Comparison of ENCODE assay signal across 7 cellular contexts in the genomic region with DNA sequence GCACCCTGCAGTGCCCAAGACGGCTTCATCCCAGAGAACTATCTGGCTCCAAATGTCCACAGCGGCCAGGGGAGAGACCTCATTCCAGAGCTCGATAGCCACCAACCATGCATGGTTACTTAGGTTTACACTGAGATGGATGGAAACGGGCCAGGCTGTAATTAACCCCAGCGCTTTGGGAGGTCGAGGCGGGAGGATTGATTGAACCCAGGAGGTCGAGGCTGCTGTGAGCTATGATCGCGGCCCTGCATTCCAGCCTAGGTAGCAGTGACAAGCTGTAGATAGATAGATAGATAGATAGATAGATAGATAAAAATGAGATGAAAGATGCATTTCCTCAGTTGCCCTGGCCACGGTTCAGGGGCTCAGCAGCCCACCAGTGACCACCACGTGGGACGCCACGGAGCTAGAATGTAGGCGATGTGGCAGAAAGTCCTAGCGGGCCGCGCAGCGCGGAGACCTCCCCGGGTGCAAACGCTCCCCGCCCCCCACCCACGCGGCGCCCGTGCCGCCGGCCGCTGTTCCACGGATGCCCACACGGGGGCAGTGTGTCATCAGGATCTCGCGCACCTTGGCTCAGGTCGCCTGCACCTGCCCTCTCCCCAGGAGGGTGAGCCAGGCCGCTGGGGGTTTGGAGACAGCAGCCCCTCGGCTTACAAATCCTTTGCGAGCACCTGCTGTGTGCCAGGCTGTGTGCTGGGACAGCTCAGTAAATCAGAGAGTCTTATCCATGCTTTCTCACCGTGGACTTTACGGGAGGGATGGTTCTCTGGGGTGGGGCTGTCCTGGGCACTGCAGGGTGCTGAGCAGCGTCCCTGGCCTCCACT. TPM values are rescaled to one million over a fixed set of nuclear protein-coding genes. Genes with fewer than 3 reads are reported as not detected.
DNase-seq lines count a peak whose midpoint lies in the region; ATAC-seq, FAIRE-seq and TF ChIP-seq lines count a peak whose summit lies in the region.

No MANE protein-coding gene starts in this region.

- H3K36me3 Mint-ChIP-seq in activated CD8-positive, alpha-beta memory T cell treated with anti-CD3 and anti-CD28 coated beads, Interleukin-2, amount 10 ng/mL, durations not matched to agents 7 days and 5 days: no peaks in the 10 kb centered on the region

- H3K36me3 ChIP-seq in tibial artery: no peaks in the 10 kb centered on the region

- CTCF ChIA-PET in activated CD8-positive, alpha-beta memory T cell treated with anti-CD3 and anti-CD28 coated beads, Interleukin-2, amount 10 ng/mL, durations not matched to agents 7 days and 5 days (lab: Charles Lee): interaction anchor here (0.7 to 5.6 kb wide), 20 partner anchors 13 to 188 kb away, joined by 3 to 54 read pairs (median 4); no protein-coding TSS in a partner anchor

- H3K4me1 Mint-ChIP-seq in activated CD8-positive, alpha-beta memory T cell treated with anti-CD3 and anti-CD28 coated beads, Interleukin-2, amount 10 ng/mL, durations not matched to agents 7 days and 5 days: peaks cover 3% of the 10 kb centered on the region

- H3K4me3 ChIP-seq in tibial artery: no peak overlapping the region

- H3K27ac ChIP-seq in tibial artery: no peak overlapping the region

- TF ChIP-seq POLR2A in GM12892 (IDR thresholded peaks at IDR 0.05; ENCODE audit: low read depth, low read length): no peak

- H3K4me1 ChIP-seq in tibial artery: peaks cover 0 to 20% (median 11%) of the 10 kb centered on the region in 4 donors

- H3K27me3 Mint-ChIP-seq in activated CD8-positive, alpha-beta memory T cell treated with anti-CD3 and anti-CD28 coated beads, Interleukin-2, amount 10 ng/mL, durations not matched to agents 7 days and 5 days: no peaks in the 10 kb centered on the region

- peak; percentile 80 for ATAC-seq in activated CD8-positive, alpha-beta memory T cell treated with anti-CD3 and anti-CD28 coated beads, Interleukin-2, amount 10 ng/mL, durations not matched to agents 7 days and 5 days
- peak; percentile 82 for ATAC-seq in esophagus mucosa
- ATAC-seq in GM21576 (IDR thresholded peaks at IDR 0.05; ENCODE audit: unreplicated experiment): no peak

- H3K27me3 ChIP-seq in tibial artery: no peaks in the 10 kb centered on the region

- peak; percentile 93 for TF ChIP-seq CTCF in tibial artery (IDR thresholded peaks at IDR 0.05)

- intact Hi-C loops in tibial artery (cut with DNase I; ENCODE audit: low total_unique reads): loop anchor here (1.0 kb wide), 1 partner anchor 87 kb away; no protein-coding TSS in a partner anchor

- FAIRE-seq in GM12892 (lab: Jason Lieb, UNC): peak; percentile 92

- no peaks in the 10 kb centered on the region for H3K9me3 Mint-ChIP-seq in activated CD8-positive, alpha-beta memory T cell treated with anti-CD3 and anti-CD28 coated beads, Interleukin-2, amount 10 ng/mL, durations not matched to agents 7 days and 5 days (ENCODE audit: low read depth)

- no peak overlapping the region for H3K4me3 Mint-ChIP-seq in activated CD8-positive, alpha-beta memory T cell treated with anti-CD3 and anti-CD28 coated beads, Interleukin-2, amount 10 ng/mL, durations not matched to agents 7 days and 5 days

- peak; percentile 76 for DNase-seq in GM12892 (ENCODE audit: insufficient read length)
- DNase-seq in NCI-H2107 (lab: John Stamatoyannopoulos, UW): peak; percentile 49
- DNase-seq in activated CD8-positive, alpha-beta memory T cell treated with anti-CD3 and anti-CD28 coated beads, Interleukin-2, amount 10 ng/mL, durations not matched to agents 7 days and 5 days: peak; percentile 73
- DNase-seq in nucleus accumbens (lab: John Stamatoyannopoulos, UW): peak in 32 of 56 donors; percentile 7 to 67 (median 24)
- DNase-seq in tibial artery: no peak

- H3K27ac Mint-ChIP-seq in activated CD8-positive, alpha-beta memory T cell treated with anti-CD3 and anti-CD28 coated beads, Interleukin-2, amount 10 ng/mL, durations not matched to agents 7 days and 5 days: no peak overlapping the region

- no peaks in the 10 kb centered on the region for H3K9me3 ChIP-seq in tibial artery

RNA-seq across cellular contexts. Expression of a gene that starts 13.5 kb away (rescaled TPM):
- 137 TPM for polyA plus RNA-seq in GM12892 (2012; ENCODE audit: missing spikeins)
- 100 to 1,000 TPM; 508 to 583 TPM for total RNA-seq in activated CD8-positive, alpha-beta memory T cell treated with anti-CD3 and anti-CD28 coated beads, Interleukin-2, amount 10 ng/mL, durations not matched to agents 7 days and 5 days
- 238 TPM for total RNA-seq in esophagus mucosa

RNA-seq across cellular contexts. Expression of a gene that starts 18.3 kb away (rescaled TPM):
- polyA plus RNA-seq in GM12892 (2012; ENCODE audit: missing spikeins): 3.7 TPM
- total RNA-seq in activated CD8-positive, alpha-beta memory T cell treated with anti-CD3 and anti-CD28 coated beads, Interleukin-2, amount 10 ng/mL, durations not matched to agents 7 days and 5 days: 1 to 10 TPM in 1 of 2 experiments, under 1 TPM in 1; 0.50 to 1.2 TPM
- 24.2 TPM for total RNA-seq in esophagus mucosa

RNA-seq across cellular contexts. Expression of a gene that starts 46.7 kb away (rescaled TPM):
- 0.32 TPM for polyA plus RNA-seq in GM12892 (2012; ENCODE audit: missing spikeins)
- 1 to 10 TPM in 1 of 2 experiments, under 1 TPM in 1; 0.47 to 1.0 TPM for total RNA-seq in activated CD8-positive, alpha-beta memory T cell treated with anti-CD3 and anti-CD28 coated beads, Interleukin-2, amount 10 ng/mL, durations not matched to agents 7 days and 5 days
- 6.3 TPM for total RNA-seq in esophagus mucosa

Comparison
In these comparisons a context has a peak if more than half of its experiments do, and no peak if none do; other contexts are left out.
1. DNase-seq: peak in GM12892 (single experiment), NCI-H2107 (single experiment), activated CD8-positive, alpha-beta memory T cell treated with anti-CD3 and anti-CD28 coated beads, Interleukin-2, amount 10 ng/mL, durations not matched to agents 7 days and 5 days (single experiment) and nucleus accumbens (32 of 56); none in tibial artery (0 of 2).
2. RNA of a gene that starts 18.3 kb away (total RNA-seq): 24.2 TPM in esophagus mucosa (single experiment); 0.50 to 1.2 TPM in activated CD8-positive, alpha-beta memory T cell treated with anti-CD3 and anti-CD28 coated beads, Interleukin-2, amount 10 ng/mL, durations not matched to agents 7 days and 5 days; every median in the first group is over 10 times any median in the second.